21 cellular contexts compared by ENCODE assay signal in the genomic region with DNA sequence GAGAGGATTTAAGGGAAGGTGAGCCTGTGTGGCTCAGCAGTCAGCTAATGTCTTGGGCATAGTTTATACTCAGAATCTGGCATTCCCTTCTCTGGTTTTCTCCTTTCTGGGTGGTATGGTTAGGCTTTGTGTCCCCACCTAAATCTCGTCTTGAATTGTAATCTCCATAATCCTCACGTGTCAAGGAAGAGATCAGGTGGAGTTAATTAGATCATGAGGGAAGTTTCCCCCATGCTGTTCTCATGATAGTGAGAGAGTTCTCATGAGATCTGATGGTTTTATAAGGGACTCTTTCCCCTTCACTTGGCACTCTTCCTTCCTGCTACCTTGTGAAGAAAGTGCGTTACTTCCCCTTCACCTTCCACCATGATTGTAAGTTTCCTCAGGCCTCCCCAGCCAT.
A peak's percentile ranks its signal among the peaks of the same experiment; 100 is the strongest.
DNase-seq lines count a peak whose midpoint lies in the region; ATAC-seq, FAIRE-seq and TF ChIP-seq lines count a peak whose summit lies in the region.
"Had no signal": no experiment of that assay in that cellular context is flagged by ENCODE, and none has a peak within 500 bp of the region (broad histone marks: within the 10 kb centered on the region; RNA-seq: fewer than 3 reads in every experiment).

No MANE protein-coding gene starts in this region.

- H2AK5ac ChIP-seq in mesendoderm (ENCODE audit: low read length) = no peak overlapping the region

- H2BK5ac ChIP-seq in mesendoderm (ENCODE audit: low read length) = no peak overlapping the region

- H3K27ac ChIP-seq in BLaER1 treated with 17β-estradiol and CSF1 and Interleukin-3, amounts not matched to agents 10 nM and 100 nM = peak overlapping the region in 2 of 11 experiments; percentile 0 to 27; a peak in 1 of 22 replicates
- no peak overlapping the region for H3K27ac ChIP-seq in mesendoderm (ENCODE audit: low read depth, low read length)
- H3K27ac ChIP-seq: C4-2B, HL-60 had no signal

- no peak overlapping the region for H3K4me3 ChIP-seq in BLaER1 treated with 17β-estradiol and CSF1 and Interleukin-3, amounts not matched to agents 10 nM and 100 nM
- H3K4me3 ChIP-seq in bronchial epithelial cell (ENCODE audit: low read depth, low read length) (no peak overlapping the region), mesendoderm (ENCODE audit: low read length) (no peak overlapping the region)
- H3K4me3 ChIP-seq: K562 had no signal

- no peak overlapping the region for H3K9ac ChIP-seq in BLaER1 treated with 17β-estradiol and CSF1 and Interleukin-3, amounts not matched to agents 10 nM and 100 nM
- no peak overlapping the region for H3K9ac ChIP-seq in mesendoderm (ENCODE audit: low read length)

- no peak overlapping the region for H3K4ac ChIP-seq in mesendoderm (ENCODE audit: low read depth, low read length)

- peak; percentile 13 for FAIRE-seq in bronchial epithelial cell (lab: Jason Lieb, UNC)
- FAIRE-seq: GM12892, GM18507, K562 had no signal

- no peak overlapping the region for H3K23ac ChIP-seq in mesendoderm (ENCODE audit: low read length)

- no peak overlapping the region for H3K18ac ChIP-seq in mesendoderm (ENCODE audit: low read length)

- no peaks in the 10 kb centered on the region for H3K36me3 ChIP-seq in BLaER1 treated with 17β-estradiol and CSF1 and Interleukin-3, amounts not matched to agents 10 nM and 100 nM
- H3K36me3 ChIP-seq in bronchial epithelial cell (ENCODE audit: control insufficient read depth, insufficient read depth, low read length) (no peaks in the 10 kb centered on the region), mesendoderm (ENCODE audit: control insufficient read depth, insufficient read depth, low read length) (no peaks in the 10 kb centered on the region)

- no peak for ATAC-seq in GM18868 (IDR thresholded peaks at IDR 0.05; ENCODE audit: unreplicated experiment)
- ATAC-seq: K562 had no signal

- no CpG with 5 or more reads among the region's 3 CpGs for WGBS in mesendoderm (ENCODE audit: extremely low coverage, insufficient coverage, low lambda C conversion rate)

- peaks cover 19 to 63% (median 54%) of the 10 kb centered on the region in 10 experiments for H3K4me1 ChIP-seq in BLaER1 treated with 17β-estradiol and CSF1 and Interleukin-3, amounts not matched to agents 10 nM and 100 nM
- H3K4me1 ChIP-seq in mesendoderm (ENCODE audit: control insufficient read depth, low read depth, low read length) = no peaks in the 10 kb centered on the region
- H3K4me1 ChIP-seq: Caco-2 had no signal

- H2BK120ac ChIP-seq in mesendoderm (ENCODE audit: low read depth, low read length) = no peak overlapping the region

- no peak overlapping the region for H4K8ac ChIP-seq in mesendoderm (ENCODE audit: low read depth, low read length)

- no peak for TF ChIP-seq CTCF in bronchial epithelial cell (IDR thresholded peaks at IDR 0.05; ENCODE audit: insufficient read depth, low read length, severe bottlenecking)

- no peaks in the 10 kb centered on the region for H3K27me3 ChIP-seq in BLaER1 treated with 17β-estradiol and CSF1 and Interleukin-3, amounts not matched to agents 10 nM and 100 nM
- no peaks in the 10 kb centered on the region for H3K27me3 ChIP-seq in bronchial epithelial cell (ENCODE audit: control insufficient read depth, insufficient read depth, low read length)
- no peaks in the 10 kb centered on the region for H3K27me3 ChIP-seq in mesendoderm (ENCODE audit: insufficient read depth, low read length, poor library complexity)

- peaks cover 0 to 42% (median 35%) of the 10 kb centered on the region in 11 experiments; a peak in 18 of 22 replicates for H3K9me3 ChIP-seq in BLaER1 treated with 17β-estradiol and CSF1 and Interleukin-3, amounts not matched to agents 10 nM and 100 nM (replicated peaks in 1 of 11)

- no peak overlapping the region for H3K56ac ChIP-seq in mesendoderm (ENCODE audit: low read length)

- no peak overlapping the region for H4K5ac ChIP-seq in mesendoderm (ENCODE audit: low read length)

- H2BK15ac ChIP-seq in mesendoderm (replicated peaks; ENCODE audit: low read depth) = no peak overlapping the region

- H3K4me2 ChIP-seq in BLaER1 treated with 17β-estradiol and CSF1 and Interleukin-3, amounts not matched to agents 10 nM and 100 nM = peak overlapping the region in 6 of 11 experiments; percentile 0 to 36 (median 16); a peak in 5 of 22 replicates
- no peak overlapping the region for H3K4me2 ChIP-seq in mesendoderm (ENCODE audit: low read length)

- H4K20me1 ChIP-seq in BLaER1 treated with 17β-estradiol and CSF1 and Interleukin-3, amounts not matched to agents 10 nM and 100 nM = no peaks in the 10 kb centered on the region

- no peaks in the 10 kb centered on the region for H3K79me2 ChIP-seq in mesendoderm (ENCODE audit: control insufficient read depth, insufficient read depth, low read length)

- DNase-seq in NCI-H82 (lab: John Stamatoyannopoulos, UW) (peak; percentile 78), bronchial epithelial cell (ENCODE audit: low read depth) (no peak), mesendoderm (peak; percentile 67), NCI-H2196 treated with DMSO at 0.1 percent for 48 hours (lab: John Stamatoyannopoulos, UW; ENCODE audit: unreplicated experiment) (no peak), SW 1271 (lab: John Stamatoyannopoulos, UW) (no peak)
- no peak for DNase-seq in activated CD4-positive, alpha-beta T cell treated with anti-CD3 and anti-CD28 coated beads, Interleukin-2, amount 50 U/mL, for 48 hours
- DNase-seq: 8988T; Caco-2; CD4-positive, alpha-beta T cell; DMS153; DMS79; GDM1; HCEC 1CT; IMR-90 had no signal

- H3K79me1 ChIP-seq in mesendoderm (ENCODE audit: low read length) = no peaks in the 10 kb centered on the region

Comparison
In these comparisons a context has a peak if more than half of its experiments do, and no peak if none do; other contexts are left out.
1. DNase-seq: peak in NCI-H82 (single experiment) and mesendoderm (single experiment); none in bronchial epithelial cell (single experiment), activated CD4-positive, alpha-beta T cell treated with anti-CD3 and anti-CD28 coated beads, Interleukin-2, amount 50 U/mL, for 48 hours (0 of 2), NCI-H2196 treated with DMSO at 0.1 percent for 48 hours (single experiment) and SW 1271 (0 of 2).